Comparison of ENCODE assay signal across 11 cellular contexts in genomic region chr4:128163177-128164117, GRCh38.
DNase-seq lines count a peak whose midpoint lies in the region; ATAC-seq and TF ChIP-seq lines count a peak whose summit lies in the region.
"Had no signal": no experiment of that assay in that cellular context is flagged by ENCODE, and none has a peak within 500 bp of the region (broad histone marks: within the 10 kb centered on the region; RNA-seq: fewer than 3 reads in every experiment).

No MANE protein-coding gene starts in this region.

- no peak overlapping the region for H3K4me3 ChIP-seq in upper lobe of right lung
- H3K4me3 ChIP-seq: suprapubic skin had no signal

- TF ChIP-seq CTCF in upper lobe of right lung (IDR thresholded peaks at IDR 0.05), result no peak

- H3K4me1 ChIP-seq in upper lobe of right lung, result no peaks in the 10 kb centered on the region
- H3K4me1 ChIP-seq: suprapubic skin had no signal

- TF ChIP-seq EP300 in Ishikawa (IDR thresholded peaks at IDR 0.05; ENCODE audit: borderline replicate concordance), result no peak

- no peak overlapping the region for H3K27ac ChIP-seq in upper lobe of right lung
- H3K27ac ChIP-seq: suprapubic skin had no signal

- no peaks in the 10 kb centered on the region for H3K4me1 Mint-ChIP-seq in effector memory CD8-positive, alpha-beta T cell (ENCODE audit: low read depth in 2 of 2)

- no peak for ATAC-seq in upper lobe of right lung
- no peak for ATAC-seq in effector memory CD8-positive, alpha-beta T cell (replicated peaks)
- ATAC-seq in HG03097 (IDR thresholded peaks at IDR 0.05; ENCODE audit: low FRiP score, unreplicated experiment), result no peak
- no peak for ATAC-seq in HG03521 (IDR thresholded peaks at IDR 0.05; ENCODE audit: unreplicated experiment)

- no peaks in the 10 kb centered on the region for H3K36me3 ChIP-seq in upper lobe of right lung
- H3K36me3 ChIP-seq: suprapubic skin had no signal

- peak; percentile 14 for DNase-seq in AG20443 (ENCODE audit: low spot score)
- DNase-seq in dermis blood vessel endothelial cell, result peak; percentile 85
- peak; percentile 73 for DNase-seq in kidney tubule cell (ENCODE audit: low spot score)
- no peak for DNase-seq in upper lobe of right lung
- DNase-seq in effector memory CD8-positive, alpha-beta T cell, result no peak
- DNase-seq: NCI-H526 had no signal

- H3K4me3 Mint-ChIP-seq in effector memory CD8-positive, alpha-beta T cell, result no peak overlapping the region
- H3K4me3 Mint-ChIP-seq: IgD-negative memory B cell had no signal

- H3K27ac Mint-ChIP-seq in effector memory CD8-positive, alpha-beta T cell, result peak overlapping the region in 1 of 2 donors; percentile 64
- H3K27ac Mint-ChIP-seq: IgD-negative memory B cell had no signal

- intact Hi-C loops in upper lobe of right lung (cut with DNase I), result no loop called here

- TF ChIP-seq RAD21 in Ishikawa (IDR thresholded peaks at IDR 0.05; ENCODE audit: low read depth), result no peak

- no peaks in the 10 kb centered on the region for H3K27me3 Mint-ChIP-seq in effector memory CD8-positive, alpha-beta T cell
- H3K27me3 Mint-ChIP-seq: IgD-negative memory B cell had no signal

- no peaks in the 10 kb centered on the region for H3K9me3 ChIP-seq in upper lobe of right lung
- H3K9me3 ChIP-seq: suprapubic skin had no signal

- no peaks in the 10 kb centered on the region for H3K27me3 ChIP-seq in upper lobe of right lung
- H3K27me3 ChIP-seq: suprapubic skin had no signal

- no peaks in the 10 kb centered on the region for H3K36me3 Mint-ChIP-seq in effector memory CD8-positive, alpha-beta T cell (ENCODE audit: insufficient read depth)

- no peaks in the 10 kb centered on the region for H3K9me3 Mint-ChIP-seq in effector memory CD8-positive, alpha-beta T cell
- H3K9me3 Mint-ChIP-seq: IgD-negative memory B cell had no signal

TF ChIP-seq in Ishikawa, 13 proteins besides CTCF, POLR2A, EP300 and RAD21:
- peak; percentile 60; the same call in 1 of the 2 replicates for TF ChIP-seq TEAD4 (IDR thresholded peaks at IDR 0.05)
- TF ChIP-seq FOXM1 (IDR thresholded peaks at IDR 0.05; ENCODE audit: borderline replicate concordance, low read depth), result no peak
- no peak for TF ChIP-seq TAF1 (IDR thresholded peaks at IDR 0.05; ENCODE audit: low read depth)

Comparison
In these comparisons a context has a peak if more than half of its experiments do, and no peak if none do; other contexts are left out.
1. DNase-seq: peak in AG20443 (single experiment), dermis blood vessel endothelial cell (single experiment) and kidney tubule cell (single experiment); none in upper lobe of right lung (single experiment) and effector memory CD8-positive, alpha-beta T cell (0 of 3).